30 cellular contexts compared by ENCODE assay signal in the genomic region with DNA sequence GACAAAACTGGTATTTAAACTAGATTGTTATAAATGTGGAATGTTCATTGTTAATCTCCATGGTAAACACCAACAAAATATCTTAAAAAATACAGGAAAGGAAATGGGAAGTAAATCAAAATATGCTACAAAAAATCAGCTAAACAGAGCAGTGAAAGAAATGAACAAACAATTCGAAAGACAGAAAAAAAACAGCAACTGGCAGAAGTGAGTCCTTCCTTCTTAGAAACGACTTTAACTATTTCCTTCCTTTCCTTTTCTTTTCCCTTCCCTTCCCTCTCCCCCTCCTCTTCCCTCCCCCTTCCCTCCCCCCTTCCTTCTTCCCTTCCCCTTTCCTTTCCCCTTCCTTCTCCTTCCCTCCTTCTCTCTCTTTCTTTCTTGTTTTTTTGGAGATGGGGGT. TPM values are rescaled to one million over a fixed set of nuclear protein-coding genes. Genes with fewer than 3 reads are reported as not detected.
"Had no signal": no experiment of that assay in that cellular context is flagged by ENCODE, and none has a peak within 500 bp of the region (broad histone marks: within the 10 kb centered on the region; RNA-seq: fewer than 3 reads in every experiment).

No MANE protein-coding gene starts in this region.

- DNase-seq: naive thymus-derived CD8-positive, alpha-beta T cell; nephron progenitor cell; nucleus accumbens; pancreas; retina; spleen; stimulated activated CD4-positive, alpha-beta T cell treated with anti-CD3 and anti-CD28 coated beads, Interleukin-12 subunit alpha, Interleukin-12 subunit beta, amount 100 ng/mL, for 4 hours; stimulated activated CD4-positive, alpha-beta T cell treated with anti-CD3 and anti-CD28 coated beads, Interleukin-1b, Interleukin-23, amount 100 ng/mL, for 48 hours; stimulated activated CD4-positive, alpha-beta T cell treated with anti-CD3 and anti-CD28 coated beads, Interleukin-4, amount 100 ng/mL, for 1 hour; stimulated activated CD4-positive, alpha-beta T cell treated with anti-CD3 and anti-CD28 coated beads, Interleukin-4, amount 100 ng/mL, for 4 hours; stimulated activated CD8-positive, alpha-beta memory T cell treated with anti-CD3 and anti-CD28 coated beads, Interleukin-4, amount 100 ng/mL, for 48 hours; stimulated activated naive CD4-positive, alpha-beta T cell treated with Interleukin-2 at 50 U/mL for 16 hours; stomach; thyroid gland; trophoblast cell; upper lobe of left lung had no signal

- H3K27me3 ChIP-seq: neutrophil, pancreas, right atrium auricular region, spleen, stomach, thyroid gland, tibial nerve, upper lobe of left lung, vagina had no signal

- H3K4me1 Mint-ChIP-seq: nephron progenitor cell, neural crest cell had no signal

- H3K4me1 ChIP-seq: pancreas, prostate gland, right atrium auricular region, spleen, stomach, thyroid gland, tibial nerve, upper lobe of left lung, vagina had no signal

- H3K27me3 Mint-ChIP-seq: naive thymus-derived CD8-positive, alpha-beta T cell; natural killer cell treated with Interleukin-12 subunit alpha and Interleukin-12 subunit beta and Interleukin-15 and Interleukin-18, amount 100 ng/mL, for 72 hours; stimulated activated memory B cell treated with anti-CD40 and anti-IgM and Interleukin-4, amounts not matched to agents 10 μg/mL and 1 μg/mL and 100 μg/mL, for 72 hours; stimulated activated naive CD8-positive, alpha-beta T cell treated with anti-CD3 and anti-CD28 coated beads, Interleukin-15, Interleukin-2, amounts not matched to agents 100 ng/mL and 50 ng/mL, for 24 hours had no signal

- FAIRE-seq: pancreas, urothelium cell line had no signal

- H3K4me3 ChIP-seq: pancreas, prostate gland, right atrium auricular region, skin epidermis, smooth muscle cell, spleen, stomach, thoracic aorta, thyroid gland, tibial nerve, upper lobe of left lung, vagina had no signal

- H3K9me3 Mint-ChIP-seq: natural killer cell treated with Interleukin-12 subunit alpha and Interleukin-12 subunit beta and Interleukin-15 and Interleukin-18, amount 100 ng/mL, for 72 hours had no signal

- ATAC-seq: naive thymus-derived CD8-positive, alpha-beta T cell; natural killer cell treated with Interleukin-12 subunit alpha and Interleukin-12 subunit beta and Interleukin-15 and Interleukin-18, amount 100 ng/mL, for 72 hours; pancreas; sciatic nerve; stimulated activated memory B cell treated with anti-CD40 and anti-IgM and Interleukin-4, amounts not matched to agents 10 μg/mL and 1 μg/mL and 100 μg/mL, for 72 hours had no signal

- H3K4me3 Mint-ChIP-seq: naive thymus-derived CD8-positive, alpha-beta T cell; natural killer cell treated with Interleukin-12 subunit alpha and Interleukin-12 subunit beta and Interleukin-15 and Interleukin-18, amount 100 ng/mL, for 72 hours; nephron progenitor cell; neural crest cell; stimulated activated memory B cell treated with anti-CD40 and anti-IgM and Interleukin-4, amounts not matched to agents 10 μg/mL and 1 μg/mL and 100 μg/mL, for 72 hours; stimulated activated naive CD8-positive, alpha-beta T cell treated with anti-CD3 and anti-CD28 coated beads, Interleukin-15, Interleukin-2, amounts not matched to agents 100 ng/mL and 50 ng/mL, for 24 hours had no signal

- H3K27ac Mint-ChIP-seq: naive thymus-derived CD8-positive, alpha-beta T cell; natural killer cell treated with Interleukin-12 subunit alpha and Interleukin-12 subunit beta and Interleukin-15 and Interleukin-18, amount 100 ng/mL, for 72 hours; nephron progenitor cell; stimulated activated memory B cell treated with anti-CD40 and anti-IgM and Interleukin-4, amounts not matched to agents 10 μg/mL and 1 μg/mL and 100 μg/mL, for 72 hours; stimulated activated naive CD8-positive, alpha-beta T cell treated with anti-CD3 and anti-CD28 coated beads, Interleukin-15, Interleukin-2, amounts not matched to agents 100 ng/mL and 50 ng/mL, for 24 hours had no signal

- H3K9me3 ChIP-seq: neutrophil, prostate gland, right atrium auricular region, thoracic aorta, thyroid gland, vagina had no signal

- H3K4me2 ChIP-seq: smooth muscle cell had no signal

- H3K27ac ChIP-seq: neutrophil, pancreas, prostate gland, right atrium auricular region, skin epidermis, spleen, stomach, thoracic aorta, thyroid gland, tibial nerve, upper lobe of left lung, vagina had no signal

- H3K36me3 ChIP-seq: neutrophil, pancreas, prostate gland, right atrium auricular region, thyroid gland had no signal

RNA-seq across cellular contexts. Expression of a gene that starts 12.8 kb away (rescaled TPM):
- total RNA-seq: smooth muscle cell had no signal
- polyA plus RNA-seq: smooth muscle cell had no signal
